In genomic region chr6:160133441-160134336, GRCh38 we compare ENCODE assay signal across 15 cellular contexts. TPM values are rescaled to one million over a fixed set of nuclear protein-coding genes. Genes with fewer than 3 reads are reported as not detected.
DNase-seq lines count a peak whose midpoint lies in the region; ATAC-seq and TF ChIP-seq lines count a peak whose summit lies in the region.
"Had no signal": no experiment of that assay in that cellular context is flagged by ENCODE, and none has a peak within 500 bp of the region (broad histone marks: within the 10 kb centered on the region; RNA-seq: fewer than 3 reads in every experiment).

No MANE protein-coding gene starts in this region.

- WGBS in liver = 91% methylated on average over 47 of the region's 47 CpGs
- WGBS in heart left ventricle, 4 donors = 91 to 93% (median 91%) methylated on average over 43 to 47 of the region's 47 CpGs

- H3K79me2 ChIP-seq in neural progenitor cell (ENCODE audit: low read depth) = no peaks in the 10 kb centered on the region

- no peak overlapping the region for H3K4me3 ChIP-seq in liver (ENCODE audit: low read depth in 1 of 3, low read length in 3 of 3)
- H3K4me3 ChIP-seq in neural progenitor cell = no peak overlapping the region
- H3K4me3 ChIP-seq in heart left ventricle = no peak overlapping the region

- H3K27ac Mint-ChIP-seq in stimulated activated naive CD8-positive, alpha-beta T cell treated with anti-CD3 and anti-CD28 coated beads, Interleukin-15, Interleukin-2, amounts not matched to agents 100 ng/mL and 50 ng/mL, for 24 hours = peak overlapping the region; percentile 15
- peak overlapping the region in 1 of 2 donors; percentile 64 for H3K27ac Mint-ChIP-seq in stimulated activated naive CD8-positive, alpha-beta T cell treated with anti-CD3 and anti-CD28 coated beads, Interleukin-15, amount 100 ng/mL, for 72 hours
- peak overlapping the region; percentile 16 for H3K27ac Mint-ChIP-seq in T-helper 17 cell
- H3K27ac Mint-ChIP-seq in neural progenitor cell = no peak overlapping the region
- H3K27ac Mint-ChIP-seq: CD8-positive, alpha-beta memory T cell had no signal

- H3K36me3 Mint-ChIP-seq in stimulated activated naive CD8-positive, alpha-beta T cell treated with anti-CD3 and anti-CD28 coated beads, Interleukin-15, Interleukin-2, amounts not matched to agents 100 ng/mL and 50 ng/mL, for 24 hours (ENCODE audit: low read depth) = peaks cover 4% of the 10 kb centered on the region
- H3K36me3 Mint-ChIP-seq in T-helper 17 cell (ENCODE audit: low read depth) (peaks cover 3% of the 10 kb centered on the region), neural progenitor cell (no peaks in the 10 kb centered on the region)
- H3K36me3 Mint-ChIP-seq: CD8-positive, alpha-beta memory T cell had no signal

- H3K9ac ChIP-seq in liver (ENCODE audit: low read depth in 1 of 2, low read length in 2 of 2) = no peak overlapping the region
- no peak overlapping the region for H3K9ac ChIP-seq in neural progenitor cell

- H3K9me3 ChIP-seq in T-helper 17 cell (ENCODE audit: control insufficient read depth, low read length, poor library complexity, severe bottlenecking) (no peaks in the 10 kb centered on the region), liver (ENCODE audit: control insufficient read depth in 4 of 4, low read length in 3 of 4) (no peaks in the 10 kb centered on the region), neural progenitor cell (ENCODE audit: low read depth) (no peaks in the 10 kb centered on the region), heart left ventricle (no peaks in the 10 kb centered on the region)

- TF ChIP-seq POLR2A in heart left ventricle (IDR thresholded peaks at IDR 0.05) = no peak

- peak overlapping the region; percentile 46 to 68 for H3K27ac ChIP-seq in liver (ENCODE audit: low read depth in 1 of 2, low read length in 2 of 2)
- H3K27ac ChIP-seq in neural progenitor cell = no peak overlapping the region
- no peak overlapping the region for H3K27ac ChIP-seq in heart left ventricle

- peaks cover 20% of the 10 kb centered on the region for H3K4me1 Mint-ChIP-seq in stimulated activated naive CD8-positive, alpha-beta T cell treated with anti-CD3 and anti-CD28 coated beads, Interleukin-15, Interleukin-2, amounts not matched to agents 100 ng/mL and 50 ng/mL, for 24 hours (ENCODE audit: low read depth)
- H3K4me1 Mint-ChIP-seq in stimulated activated naive CD8-positive, alpha-beta T cell treated with anti-CD3 and anti-CD28 coated beads, Interleukin-15, amount 100 ng/mL, for 72 hours = no peaks in the 10 kb centered on the region
- H3K4me1 Mint-ChIP-seq in T-helper 17 cell = peaks cover 19% of the 10 kb centered on the region
- H3K4me1 Mint-ChIP-seq in neural progenitor cell = peaks cover 16% of the 10 kb centered on the region

- no peak overlapping the region for H3K4me3 Mint-ChIP-seq in stimulated activated naive CD8-positive, alpha-beta T cell treated with anti-CD3 and anti-CD28 coated beads, Interleukin-15, Interleukin-2, amounts not matched to agents 100 ng/mL and 50 ng/mL, for 24 hours
- no peak overlapping the region for H3K4me3 Mint-ChIP-seq in stimulated activated naive CD8-positive, alpha-beta T cell treated with anti-CD3 and anti-CD28 coated beads, Interleukin-15, amount 100 ng/mL, for 72 hours
- H3K4me3 Mint-ChIP-seq in T-helper 17 cell = no peak overlapping the region
- no peak overlapping the region for H3K4me3 Mint-ChIP-seq in neural progenitor cell
- H3K4me3 Mint-ChIP-seq: CD8-positive, alpha-beta memory T cell had no signal

- H3K27me3 ChIP-seq in liver (ENCODE audit: control insufficient read depth in 4 of 4, insufficient read depth in 4 of 4, low read length in 3 of 4) = no peaks in the 10 kb centered on the region
- H3K27me3 ChIP-seq in neural progenitor cell = no peaks in the 10 kb centered on the region
- H3K27me3 ChIP-seq in heart left ventricle = no peaks in the 10 kb centered on the region

- DNase-seq in stimulated activated naive CD8-positive, alpha-beta T cell treated with anti-CD3 and anti-CD28 coated beads, Interleukin-15, amount 100 ng/mL, for 72 hours = no peak
- DNase-seq in T-helper 17 cell (no peak), neural progenitor cell (ENCODE audit: low spot score) (no peak), H4 (ENCODE audit: low spot score) (no peak), heart left ventricle (no peak)
- DNase-seq: CD8-positive, alpha-beta memory T cell; DND-41; GF-D8; NCI-H2029; NCI-H2171 treated with DMSO at 0.1 percent for 48 hours; NCI-H82 had no signal

- TF ChIP-seq RAD21 in liver (IDR thresholded peaks at IDR 0.05) = no peak

- H3K4me1 ChIP-seq in liver (ENCODE audit: control insufficient read depth in 4 of 4, insufficient read depth in 4 of 4, low read length in 3 of 4) = peaks cover 27 to 94% (median 62%) of the 10 kb centered on the region in 4 donors
- no peaks in the 10 kb centered on the region for H3K4me1 ChIP-seq in neural progenitor cell
- peaks cover 0 to 4% (median 0%) of the 10 kb centered on the region in 12 donors for H3K4me1 ChIP-seq in heart left ventricle

- intact Hi-C loops in heart left ventricle (cut with DNase I) = no loop called here

- no peaks in the 10 kb centered on the region for H3K9me3 Mint-ChIP-seq in stimulated activated naive CD8-positive, alpha-beta T cell treated with anti-CD3 and anti-CD28 coated beads, Interleukin-15, Interleukin-2, amounts not matched to agents 100 ng/mL and 50 ng/mL, for 24 hours
- H3K9me3 Mint-ChIP-seq in stimulated activated naive CD8-positive, alpha-beta T cell treated with anti-CD3 and anti-CD28 coated beads, Interleukin-15, amount 100 ng/mL, for 72 hours = no peaks in the 10 kb centered on the region
- H3K9me3 Mint-ChIP-seq in neural progenitor cell = no peaks in the 10 kb centered on the region
- H3K9me3 Mint-ChIP-seq: CD8-positive, alpha-beta memory T cell had no signal

- H3F3A ChIP-seq in neural progenitor cell (ENCODE audit: low read depth) = no peaks in the 10 kb centered on the region

- TF ChIP-seq CTCF in liver (IDR thresholded peaks at IDR 0.05; ENCODE audit: low read depth, low read length, missing input control) = no peak
- TF ChIP-seq CTCF in neural progenitor cell (IDR thresholded peaks at IDR 0.05) = no peak
- no peak for TF ChIP-seq CTCF in heart left ventricle (IDR thresholded peaks at IDR 0.05)

- ATAC-seq in stimulated activated naive CD8-positive, alpha-beta T cell treated with anti-CD3 and anti-CD28 coated beads, Interleukin-15, amount 100 ng/mL, for 72 hours = no peak
- no peak for ATAC-seq in T-helper 17 cell
- ATAC-seq in heart left ventricle = no peak
- ATAC-seq: Panc1, Right ventricle myocardium inferior had no signal

- H2AFZ ChIP-seq in neural progenitor cell (replicated peaks) = no peak overlapping the region

- no peak overlapping the region for H3K4me2 ChIP-seq in neural progenitor cell

- no peaks in the 10 kb centered on the region for H3K27me3 Mint-ChIP-seq in stimulated activated naive CD8-positive, alpha-beta T cell treated with anti-CD3 and anti-CD28 coated beads, Interleukin-15, Interleukin-2, amounts not matched to agents 100 ng/mL and 50 ng/mL, for 24 hours
- H3K27me3 Mint-ChIP-seq in stimulated activated naive CD8-positive, alpha-beta T cell treated with anti-CD3 and anti-CD28 coated beads, Interleukin-15, amount 100 ng/mL, for 72 hours = peaks cover 15% of the 10 kb centered on the region
- H3K27me3 Mint-ChIP-seq in T-helper 17 cell = peaks cover 14% of the 10 kb centered on the region
- H3K27me3 Mint-ChIP-seq in neural progenitor cell (ENCODE audit: insufficient read depth, low read depth) = no peaks in the 10 kb centered on the region
- H3K27me3 Mint-ChIP-seq: CD8-positive, alpha-beta memory T cell had no signal

- H3K36me3 ChIP-seq in liver (ENCODE audit: control insufficient read depth in 4 of 4, insufficient read depth in 3 of 4, low read depth in 1 of 4, low read length in 3 of 4) (peaks cover 0 to 20% (median 2%) of the 10 kb centered on the region in 4 donors), neural progenitor cell (no peaks in the 10 kb centered on the region), heart left ventricle (no peaks in the 10 kb centered on the region)

- H4K20me1 ChIP-seq in neural progenitor cell (ENCODE audit: low read depth) = no peaks in the 10 kb centered on the region

TF ChIP-seq in liver, 16 proteins besides CTCF, POLR2A, EP300 and RAD21:
- no peak for TF ChIP-seq FOXA2 (IDR thresholded peaks at IDR 0.05)
- TF ChIP-seq RXRA (IDR thresholded peaks at IDR 0.05) = no peak
- no peak for TF ChIP-seq ZBTB33 (IDR thresholded peaks at IDR 0.05)
TF ChIP-seq in liver: peak in this region for 0.

RNA-seq across cellular contexts. Expression of gene SLC22A1, which starts 12.1 kb away (rescaled TPM):
- total RNA-seq in T-helper 17 cell (under 1 TPM; 0.21 to 0.45 TPM), liver (100 to 1,000 TPM in 1 of 2 donors, under 1 TPM in 1; 0.79 to 407 TPM), neural progenitor cell (ENCODE audit: low replicate concordance) (0.22 TPM in 1 of 2 replicates, not detected in the other), heart left ventricle (1 to 10 TPM in 1 of 9 donors, under 1 TPM in 4, not detected in 4; 0.29 to 1.4 (median 0.42) TPM)
- polyA plus RNA-seq in liver (1,000 to 10,000 TPM in 1 of 2 donors, 100 to 1,000 TPM in 1; 471 to 1,107 TPM), heart left ventricle (under 1 TPM; 0.10 to 0.23 TPM)
- total RNA-seq in H4 (2014; rRNA removed; shearing (Covaris generic)) = not detected in 2 replicates

Comparison
In these comparisons a context has a peak if more than half of its experiments do, and no peak if none do; other contexts are left out.
1. H3K27ac ChIP-seq: peak in liver (2 of 2); none in neural progenitor cell (single experiment) and heart left ventricle (0 of 12).